Comparison of ENCODE assay signal across 8 cellular contexts in genomic region chr10:97686962-97687784, GRCh38. TPM values are rescaled to one million over a fixed set of nuclear protein-coding genes. Genes with fewer than 3 reads are reported as not detected.
DNase-seq lines count a peak whose midpoint lies in the region; ATAC-seq and TF ChIP-seq lines count a peak whose summit lies in the region.

Gene AVPI1 (minus strand): TSS chr10:97687241. CDS start chr10:97679905, 7,336 bp downstream.

- TF ChIP-seq EP300 in suprapubic skin (IDR thresholded peaks at IDR 0.05) = peak; percentile 96

- no peaks in the 10 kb centered on the region for H3K27me3 ChIP-seq in suprapubic skin

- peak; percentile 90 for TF ChIP-seq POLR2A in suprapubic skin (IDR thresholded peaks at IDR 0.05)

- WGBS in suprapubic skin = 0% methylated on average over 29 of the region's 78 CpGs

- H3K27ac Mint-ChIP-seq in activated naive CD4-positive, alpha-beta T cell treated with anti-CD3 and anti-CD28 coated beads, Interleukin-2, amount 50 U/mL, for 24 hours = no peak within 1 kb of the TSS

- peak within 1 kb of the TSS; percentile 59; the same call in 1 of the 2 replicates for H3K4me3 ChIP-seq in GM08714 (ENCODE audit: low read length)
- peak within 1 kb of the TSS; percentile 80 for H3K4me3 ChIP-seq in SK-N-MC
- H3K4me3 ChIP-seq in suprapubic skin = peak within 1 kb of the TSS; percentile 68

- peaks cover 17% of the 10 kb centered on the region for H3K4me1 Mint-ChIP-seq in activated naive CD4-positive, alpha-beta T cell treated with anti-CD3 and anti-CD28 coated beads, Interleukin-2, amount 50 U/mL, for 24 hours

- no peaks in the 10 kb centered on the region for H3K9me3 Mint-ChIP-seq in activated naive CD4-positive, alpha-beta T cell treated with anti-CD3 and anti-CD28 coated beads, Interleukin-2, amount 50 U/mL, for 24 hours

- ATAC-seq in HG02588 (IDR thresholded peaks at IDR 0.05; ENCODE audit: unreplicated experiment) = peak; percentile 84

- H3K9me3 ChIP-seq in SK-N-MC (ENCODE audit: low read depth, low read length) (no peaks in the 10 kb centered on the region), suprapubic skin (no peaks in the 10 kb centered on the region)

- H3K9ac ChIP-seq in SK-N-MC (ENCODE audit: insufficient read length) = peak within 1 kb of the TSS; percentile 62

- H3K27me3 Mint-ChIP-seq in activated naive CD4-positive, alpha-beta T cell treated with anti-CD3 and anti-CD28 coated beads, Interleukin-2, amount 50 U/mL, for 24 hours = no peaks in the 10 kb centered on the region

- H3K4me1 ChIP-seq in suprapubic skin = peaks cover 82% of the 10 kb centered on the region

- peak; percentile 81 for DNase-seq in NCI-H1048 (lab: John Stamatoyannopoulos, UW)
- no peak for DNase-seq in SK-N-MC (ENCODE audit: low read depth, low spot score)
- DNase-seq in glomerular endothelial cell (ENCODE audit: extremely low read depth, low read depth, low spot score) = peak; percentile 42
- peak; percentile 94 for DNase-seq in occipital lobe (lab: John Stamatoyannopoulos, UW)
- DNase-seq in suprapubic skin (ENCODE audit: low spot score in 2 of 2) = peak; percentile 99

- TF ChIP-seq CTCF in suprapubic skin (IDR thresholded peaks at IDR 0.05) = no peak

- peak within 1 kb of the TSS; percentile 67 for H3K4me3 Mint-ChIP-seq in activated naive CD4-positive, alpha-beta T cell treated with anti-CD3 and anti-CD28 coated beads, Interleukin-2, amount 50 U/mL, for 24 hours

- H3K36me3 ChIP-seq in SK-N-MC (ENCODE audit: insufficient read depth, low read length) (no peaks in the 10 kb centered on the region), suprapubic skin (no peaks in the 10 kb centered on the region)

- no peaks in the 10 kb centered on the region for H3K36me3 Mint-ChIP-seq in activated naive CD4-positive, alpha-beta T cell treated with anti-CD3 and anti-CD28 coated beads, Interleukin-2, amount 50 U/mL, for 24 hours

- H3K27ac ChIP-seq in SK-N-MC = peak within 1 kb of the TSS; percentile 57
- H3K27ac ChIP-seq in suprapubic skin = peak within 1 kb of the TSS; percentile 92

RNA-seq across cellular contexts. Expression of gene AVPI1, which starts in this region (rescaled TPM):
- total RNA-seq in glomerular endothelial cell = 2.4 and 3.0 TPM in 2 replicates
- total RNA-seq in occipital lobe = 1.1 TPM
- 100 to 1,000 TPM; 118 to 178 (median 142) TPM for total RNA-seq in suprapubic skin

Comparison
In these comparisons a context has a peak if more than half of its experiments do, and no peak if none do; other contexts are left out.
1. RNA of gene AVPI1 (total RNA-seq): 118 to 178 TPM in suprapubic skin; 2.4 to 3.0 TPM in glomerular endothelial cell and 1.1 TPM in occipital lobe (single experiment); every median in the first group is over 10 times any median in the second.
2. Peak in every context shown above with its lines, with median percentiles within 50 percentile points of each other: H3K4me3 ChIP-seq.